1 cellular context compared by ENCODE assay signal in the genomic region with DNA sequence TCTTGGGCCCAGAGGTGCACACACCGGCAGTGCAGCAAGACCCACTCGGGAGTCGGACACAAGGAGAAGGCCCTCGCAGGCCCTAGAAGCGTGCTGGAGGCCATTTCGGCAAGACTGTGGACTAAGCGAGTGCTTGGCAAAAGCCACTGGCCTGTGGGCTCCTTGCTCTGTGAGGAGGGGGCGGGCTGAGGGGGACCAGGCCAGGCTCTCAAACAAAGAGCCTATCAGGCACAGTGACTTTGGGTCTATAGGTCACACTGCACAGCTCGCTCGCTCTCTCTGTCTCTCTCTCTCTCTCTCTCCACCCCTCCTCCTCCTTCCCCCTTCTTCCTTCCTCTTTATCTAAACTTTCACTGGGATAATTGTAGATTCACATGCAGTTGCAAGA.
TF ChIP-seq lines count a peak whose summit lies in the region.

No MANE protein-coding gene starts in this region.

TF ChIP-seq in WTC11, 78 proteins besides CTCF, POLR2A, EP300 and RAD21 (continued from another document):
- TF ChIP-seq KAT7 (CRISPR knock-in tag; IDR thresholded peaks at IDR 0.05; ENCODE audit: borderline replicate concordance): no peak
